ENCODE assay signal across 24 cellular contexts in the genomic region with DNA sequence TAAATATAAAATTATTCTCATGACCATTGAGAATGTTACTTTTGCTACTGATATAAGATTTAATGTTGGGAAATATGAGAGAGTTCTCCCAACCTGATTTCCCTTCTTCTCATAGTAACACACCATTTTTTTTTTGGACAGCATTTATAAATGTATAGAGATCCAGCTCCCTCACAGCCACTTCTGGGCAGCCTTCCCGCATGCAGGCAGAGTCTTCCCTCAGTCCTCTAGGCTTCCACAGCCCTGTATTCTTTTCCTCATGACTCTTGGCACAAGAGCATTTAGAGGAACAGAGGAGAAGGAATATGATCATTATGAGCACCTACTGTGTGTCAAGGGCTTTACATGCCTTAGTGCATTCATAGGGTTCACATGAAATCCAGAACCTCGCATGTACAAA. TPM values are rescaled to one million over a fixed set of nuclear protein-coding genes. Genes with fewer than 3 reads are reported as not detected.
A peak's percentile ranks its signal among the peaks of the same experiment; 100 is the strongest.
DNase-seq lines count a peak whose midpoint lies in the region; ATAC-seq and TF ChIP-seq lines count a peak whose summit lies in the region.
"Had no signal": no experiment of that assay in that cellular context is flagged by ENCODE, and none has a peak within 500 bp of the region (broad histone marks: within the 10 kb centered on the region; RNA-seq: fewer than 3 reads in every experiment).

No MANE protein-coding gene starts in this region.

- no peak overlapping the region for H2AFZ ChIP-seq in osteoblast (ENCODE audit: low read length)
- H2AFZ ChIP-seq: GM23248 had no signal

- ATAC-seq in HG03097 (IDR thresholded peaks at IDR 0.05; ENCODE audit: low FRiP score, unreplicated experiment), result no peak

- no peaks in the 10 kb centered on the region for H4K20me1 ChIP-seq in osteoblast (ENCODE audit: insufficient read depth, low read length)

- 80 to 100% methylated on average over 1 to 2 of the region's 2 CpGs for WGBS in ectodermal cell, 2 experiments
- 54 to 63% methylated on average over 2 of the region's 2 CpGs for WGBS in tibial nerve, 2 donors

- peaks cover 83% of the 10 kb centered on the region for H3K36me3 Mint-ChIP-seq in brain
- H3K36me3 Mint-ChIP-seq: CD4-positive, alpha-beta memory T cell had no signal

- TF ChIP-seq POLR2A in tibial nerve (IDR thresholded peaks at IDR 0.05), result no peak

- H3K9me3 Mint-ChIP-seq in brain, result peaks cover 4 to 14% (median 12%) of the 10 kb centered on the region in 5 experiments

- H3K36me3 ChIP-seq in ectodermal cell (ENCODE audit: control insufficient read depth, insufficient read depth, low read length), result peaks cover 48% of the 10 kb centered on the region
- H3K36me3 ChIP-seq in osteoblast (ENCODE audit: insufficient read depth, low read length), result no peaks in the 10 kb centered on the region
- peaks cover 0 to 15% (median 4%) of the 10 kb centered on the region in 3 donors for H3K36me3 ChIP-seq in tibial nerve

- peak overlapping the region; percentile 17 to 91 (median 78) for H3K27ac Mint-ChIP-seq in brain
- H3K27ac Mint-ChIP-seq: CD4-positive, alpha-beta memory T cell had no signal

- TF ChIP-seq EP300 in tibial nerve (IDR thresholded peaks at IDR 0.05), result no peak

- DNase-seq in osteoblast (ENCODE audit: insufficient read length, low spot score, missing footprints) (peak; percentile 80), tibial nerve (ENCODE audit: low spot score in 2 of 2) (no peak), EL (no peak), G401 (ENCODE audit: low spot score) (no peak)
- DNase-seq: CD4-positive, alpha-beta memory T cell; COR-L47; DMS79 treated with DMSO at 0.1 percent for 48 hours; GM23248; H7; KG1; MG63; NCI-H1105 treated with DMSO at 0.1 percent for 48 hours; NCI-H146; NCI-H1930; NCI-H446 treated with DMSO at 0.1 percent for 48 hours; NCI-H526; NCI-H82; Right ventricle myocardium superior; RPMI8226 had no signal

- H3K4me1 Mint-ChIP-seq in brain, result peaks cover 91% of the 10 kb centered on the region
- H3K4me1 Mint-ChIP-seq: CD4-positive, alpha-beta memory T cell had no signal

- peak overlapping the region in 2 of 5 experiments; percentile 41 to 69 for H3K4me3 Mint-ChIP-seq in brain
- H3K4me3 Mint-ChIP-seq: CD4-positive, alpha-beta memory T cell had no signal

- no peak overlapping the region for H3K4me2 ChIP-seq in osteoblast (ENCODE audit: insufficient read depth, low read length)

- H3K27ac ChIP-seq in ectodermal cell (ENCODE audit: insufficient read depth, low read depth, low read length, poor library complexity, severe bottlenecking) (peak overlapping the region; percentile 52), osteoblast (ENCODE audit: low read depth, low read length) (no peak overlapping the region), tibial nerve (peak overlapping the region in 3 of 4 donors; percentile 21 to 91 (median 91))
- H3K27ac ChIP-seq: GM23248, SJSA1 had no signal

- no peaks in the 10 kb centered on the region for H3K79me2 ChIP-seq in osteoblast (ENCODE audit: insufficient read depth, low read length)

- no peak for TF ChIP-seq CTCF in brain (conservative IDR thresholded peaks at IDR 0.05)
- TF ChIP-seq CTCF in osteoblast (IDR thresholded peaks at IDR 0.05; ENCODE audit: extremely low read depth, low read depth, low read length), result no peak
- TF ChIP-seq CTCF in tibial nerve (IDR thresholded peaks at IDR 0.05), result no peak

- no peaks in the 10 kb centered on the region for H3K27me3 Mint-ChIP-seq in brain
- H3K27me3 Mint-ChIP-seq: CD4-positive, alpha-beta memory T cell had no signal

- no peaks in the 10 kb centered on the region for H3K9me3 ChIP-seq in ectodermal cell (ENCODE audit: control insufficient read depth, low read length)
- H3K9me3 ChIP-seq in osteoblast (ENCODE audit: low read depth, low read length), result no peaks in the 10 kb centered on the region
- no peaks in the 10 kb centered on the region for H3K9me3 ChIP-seq in tibial nerve
- H3K9me3 ChIP-seq: SJSA1 had no signal

- H3K4me3 ChIP-seq in ectodermal cell (ENCODE audit: insufficient read depth, low read depth, low read length), result no peak overlapping the region
- no peak overlapping the region for H3K4me3 ChIP-seq in osteoblast (ENCODE audit: insufficient read depth, low read length)
- H3K4me3 ChIP-seq in tibial nerve, result no peak overlapping the region
- H3K4me3 ChIP-seq: GM23248, MG63, SJSA1 had no signal

- H3K4me1 ChIP-seq in ectodermal cell (ENCODE audit: control insufficient read depth, insufficient read depth, low read length) (peaks cover 33% of the 10 kb centered on the region), osteoblast (ENCODE audit: insufficient read depth, low read length) (no peaks in the 10 kb centered on the region), tibial nerve (peaks cover 0 to 100% (median 51%) of the 10 kb centered on the region in 4 donors)

- no peaks in the 10 kb centered on the region for H3K27me3 ChIP-seq in ectodermal cell (ENCODE audit: control insufficient read depth, insufficient read depth, low read length, poor library complexity, severe bottlenecking)
- H3K27me3 ChIP-seq in osteoblast (ENCODE audit: insufficient read depth, low read length), result peaks cover 6% of the 10 kb centered on the region
- no peaks in the 10 kb centered on the region for H3K27me3 ChIP-seq in tibial nerve
- H3K27me3 ChIP-seq: MG63, SJSA1 had no signal

- in situ Hi-C loops in G401 (cut with HindIII; ENCODE audit: low sequenced_read_pairs), result no loop called here

RNA-seq across cellular contexts. Expression of gene DTX4, which starts 9.0 kb away (rescaled TPM):
- 5.2 TPM for polyA plus RNA-seq in brain (ENCODE audit: insufficient read depth, low read depth, low replicate concordance)
- 59.8 TPM for polyA plus RNA-seq in ectodermal cell (2013, experiment 1 of 4)
- 51.8 TPM for polyA plus RNA-seq in ectodermal cell (2013, experiment 2 of 4)
- polyA plus RNA-seq in ectodermal cell (2013, experiment 3 of 4), result 45.1 TPM
- polyA plus RNA-seq in ectodermal cell (2013, experiment 4 of 4), result 56.2 TPM
- under 0.01 and 0.29 TPM in 2 replicates for total RNA-seq in osteoblast
- 10 to 100 TPM; 17.7 to 34.5 (median 25.8) TPM for total RNA-seq in tibial nerve
- total RNA-seq in G401 (2014; rRNA removed; shearing (Covaris generic)), result 0.55 and 3.7 TPM in 2 replicates

RNA-seq across cellular contexts. Expression of gene MPEG1, which starts 31.8 kb away (rescaled TPM):
- 2.3 TPM for polyA plus RNA-seq in brain (ENCODE audit: insufficient read depth, low read depth, low replicate concordance)
- polyA plus RNA-seq in ectodermal cell (2013, experiment 1 of 4), result not detected
- polyA plus RNA-seq in ectodermal cell (2013, experiment 2 of 4), result not detected
- not detected for polyA plus RNA-seq in ectodermal cell (2013, experiment 3 of 4)
- polyA plus RNA-seq in ectodermal cell (2013, experiment 4 of 4), result not detected
- total RNA-seq in osteoblast (under 0.01 and 0.36 TPM in 2 replicates), tibial nerve (10 to 100 TPM in 1 of 4 donors, 1 to 10 TPM in 3; 7.0 to 12.3 (median 9.6) TPM)
- total RNA-seq in G401 (2014; rRNA removed; shearing (Covaris generic)), result not detected in 2 replicates
- total RNA-seq: A673, GM23248, H7, SJSA1 had no signal
- polyA plus RNA-seq: GM23248 had no signal

RNA-seq across cellular contexts. Expression of gene FAM111A, which starts 38.3 kb away (rescaled TPM):
- polyA plus RNA-seq in brain (ENCODE audit: insufficient read depth, low read depth, low replicate concordance), result 5.5 TPM
- polyA plus RNA-seq in ectodermal cell (2013, experiment 1 of 4), result 21.3 TPM
- 19.5 TPM for polyA plus RNA-seq in ectodermal cell (2013, experiment 2 of 4)
- 15.6 TPM for polyA plus RNA-seq in ectodermal cell (2013, experiment 3 of 4)
- polyA plus RNA-seq in ectodermal cell (2013, experiment 4 of 4), result 16.6 TPM
- total RNA-seq in osteoblast (40.5 and 48.6 TPM in 2 replicates), tibial nerve (10 to 100 TPM; 24.3 to 76.9 (median 40.3) TPM)
- total RNA-seq in G401 (2014; rRNA removed; shearing (Covaris generic)), result 2.2 and 4.2 TPM in 2 replicates
